ENCODE assay signal across 8 cellular contexts in genomic region chr14:89425931-89426330, GRCh38. TPM values are rescaled to one million over a fixed set of nuclear protein-coding genes. Genes with fewer than 3 reads are reported as not detected.
A peak's percentile ranks its signal among the peaks of the same experiment; 100 is the strongest.
DNase-seq lines count a peak whose midpoint lies in the region; ATAC-seq and TF ChIP-seq lines count a peak whose summit lies in the region.

No MANE protein-coding gene starts in this region.

- ATAC-seq in GM21723 (IDR thresholded peaks at IDR 0.05; ENCODE audit: unreplicated experiment) (peak; percentile 33), RWPE2 (ENCODE audit: low read depth) (peak; percentile 71), GM18517 (IDR thresholded peaks at IDR 0.05; ENCODE audit: unreplicated experiment) (no peak)

- H3K9me3 ChIP-seq in RWPE2 (ENCODE audit: severe bottlenecking) (no peaks in the 10 kb centered on the region), hepatocyte (ENCODE audit: low read depth) (no peaks in the 10 kb centered on the region)
- no peaks in the 10 kb centered on the region for H3K9me3 ChIP-seq in effector memory CD4-positive, alpha-beta T cell (ENCODE audit: control insufficient read depth, low read length)

- H3K4me3 ChIP-seq in RWPE2 (ENCODE audit: severe bottlenecking), result no peak overlapping the region
- no peak overlapping the region for H3K4me3 ChIP-seq in hepatocyte
- H3K4me3 ChIP-seq in dorsolateral prefrontal cortex, result no peak overlapping the region
- H3K4me3 ChIP-seq in effector memory CD4-positive, alpha-beta T cell (ENCODE audit: insufficient read depth, low read depth, low read length, poor library complexity, severe bottlenecking), result no peak overlapping the region

- intact Hi-C loops in dorsolateral prefrontal cortex (cut with DNase I), result no loop called here

- 66% methylated on average over 6 of the region's 6 CpGs for WGBS in hepatocyte (ENCODE audit: low lambda C conversion rate, missing lambda C conversion rate)

- no peak overlapping the region for H2AFZ ChIP-seq in hepatocyte

- peaks cover 46% of the 10 kb centered on the region for H3K4me1 ChIP-seq in RWPE2 (ENCODE audit: insufficient read depth, poor library complexity, severe bottlenecking)
- peaks cover 44% of the 10 kb centered on the region for H3K4me1 ChIP-seq in hepatocyte (ENCODE audit: insufficient read depth)
- H3K4me1 ChIP-seq in effector memory CD4-positive, alpha-beta T cell (ENCODE audit: control insufficient read depth, insufficient read depth, low read length, poor library complexity, severe bottlenecking), result peaks cover 8% of the 10 kb centered on the region

- H3K27me3 ChIP-seq in RWPE2 (ENCODE audit: insufficient read depth, poor library complexity, severe bottlenecking) (no peaks in the 10 kb centered on the region), hepatocyte (no peaks in the 10 kb centered on the region), dorsolateral prefrontal cortex (no peaks in the 10 kb centered on the region)
- no peaks in the 10 kb centered on the region for H3K27me3 ChIP-seq in effector memory CD4-positive, alpha-beta T cell (replicated peaks; ENCODE audit: control insufficient read depth, insufficient read depth, low read length, poor library complexity, severe bottlenecking)

- DNase-seq in COLO829 (ENCODE audit: low spot score), result peak; percentile 44
- DNase-seq in RWPE2 (ENCODE audit: low spot score), result peak; percentile 81
- DNase-seq in hepatocyte (ENCODE audit: low spot score), result peak; percentile 39
- no peak for DNase-seq in dorsolateral prefrontal cortex
- DNase-seq in activated CD8-positive, alpha-beta memory T cell treated with anti-CD3 and anti-CD28 coated beads, Interleukin-2, amount 50 U/mL, for 48 hours, result no peak
- DNase-seq in effector memory CD4-positive, alpha-beta T cell, result no peak

- no peak overlapping the region for H3K4me2 ChIP-seq in hepatocyte

- H3K27ac ChIP-seq in RWPE2 (ENCODE audit: poor library complexity, severe bottlenecking), result peak overlapping the region; percentile 92
- H3K27ac ChIP-seq in hepatocyte, result peak overlapping the region; percentile 8
- H3K27ac ChIP-seq in dorsolateral prefrontal cortex, result no peak overlapping the region
- H3K27ac ChIP-seq in effector memory CD4-positive, alpha-beta T cell (ENCODE audit: insufficient read depth, low read length, poor library complexity, severe bottlenecking), result no peak overlapping the region

- H3K9me2 ChIP-seq in hepatocyte (replicated peaks; ENCODE audit: insufficient read depth), result no peaks in the 10 kb centered on the region

- peaks cover 2% of the 10 kb centered on the region for H3K79me2 ChIP-seq in hepatocyte

- no peaks in the 10 kb centered on the region for H4K20me1 ChIP-seq in hepatocyte (ENCODE audit: insufficient read depth, poor library complexity, severe bottlenecking)

- H3K36me3 ChIP-seq in RWPE2 (ENCODE audit: low read depth), result no peaks in the 10 kb centered on the region
- no peaks in the 10 kb centered on the region for H3K36me3 ChIP-seq in hepatocyte (replicated peaks; ENCODE audit: insufficient read depth, low read depth)
- H3K36me3 ChIP-seq in effector memory CD4-positive, alpha-beta T cell (ENCODE audit: control insufficient read depth, insufficient read depth, low read length), result no peaks in the 10 kb centered on the region

- TF ChIP-seq CTCF in RWPE2 (IDR thresholded peaks at IDR 0.05; ENCODE audit: poor library complexity, severe bottlenecking) (no peak), hepatocyte (IDR thresholded peaks at IDR 0.05; ENCODE audit: poor library complexity) (no peak), dorsolateral prefrontal cortex (IDR thresholded peaks at IDR 0.05 in 54 of 56, conservative IDR thresholded peaks at IDR 0.05 in 2 of 56; ENCODE audit: low read depth in 1 of 56, partially characterized antibody in 56 of 56) (no peak)

RNA-seq across cellular contexts. Expression of gene FOXN3, which starts 8.9 kb away (rescaled TPM):
- total RNA-seq in hepatocyte (38.9 and 47.6 TPM in 2 replicates), dorsolateral prefrontal cortex (100 to 1,000 TPM in 6 of 120 experiments, 10 to 100 TPM in 114; 44.6 to 136 (median 70.8) TPM)
- 36.7 and 42.2 TPM in 2 replicates for polyA plus RNA-seq in hepatocyte

Comparison
In these comparisons a context has a peak if more than half of its experiments do, and no peak if none do; other contexts are left out.
1. DNase-seq: peak in COLO829 (single experiment), RWPE2 (single experiment) and hepatocyte (single experiment); none in dorsolateral prefrontal cortex (0 of 10), activated CD8-positive, alpha-beta memory T cell treated with anti-CD3 and anti-CD28 coated beads, Interleukin-2, amount 50 U/mL, for 48 hours (single experiment) and effector memory CD4-positive, alpha-beta T cell (0 of 3).
2. H3K27ac ChIP-seq: peak in RWPE2 (single experiment) and hepatocyte (single experiment); none in dorsolateral prefrontal cortex (0 of 59) and effector memory CD4-positive, alpha-beta T cell (single experiment).